35 cellular contexts compared by ENCODE assay signal in the genomic region with DNA sequence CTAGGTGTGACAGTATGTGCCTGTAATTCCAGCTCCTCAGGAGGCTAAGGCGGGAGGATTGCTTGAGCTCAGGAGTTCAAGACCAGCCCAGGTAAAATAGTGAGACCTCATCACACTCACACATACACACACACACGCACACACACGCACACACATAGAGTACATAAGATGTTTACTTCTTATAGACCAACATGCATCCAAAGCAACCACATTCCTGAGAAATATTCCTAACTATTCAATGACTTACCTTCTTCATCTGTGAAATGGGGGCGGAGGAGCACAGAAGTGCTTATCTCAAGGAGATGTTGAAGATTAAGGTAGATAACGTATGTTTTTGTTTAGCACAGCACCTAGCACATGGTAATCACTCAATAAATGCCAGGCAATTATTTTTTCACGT. TPM values are rescaled to one million over a fixed set of nuclear protein-coding genes. Genes with fewer than 3 reads are reported as not detected.
DNase-seq lines count a peak whose midpoint lies in the region; ATAC-seq and TF ChIP-seq lines count a peak whose summit lies in the region.
"Had no signal": no experiment of that assay in that cellular context is flagged by ENCODE, and none has a peak within 500 bp of the region (broad histone marks: within the 10 kb centered on the region; RNA-seq: fewer than 3 reads in every experiment).

No MANE protein-coding gene starts in this region.

- no peaks in the 10 kb centered on the region for H3K79me1 ChIP-seq in trophoblast cell (ENCODE audit: low read length)

- DNase-seq in endothelial cell (ENCODE audit: low spot score) (no peak), trophoblast cell (peak; percentile 68 to 91), type B pancreatic cell (ENCODE audit: extremely low spot score, unreplicated experiment) (no peak), adrenal gland (no peak)
- DNase-seq in activated CD4-positive, alpha-beta T cell treated with anti-CD3 and anti-CD28 coated beads, Interleukin-2, amount 50 U/mL, for 1 hour = no peak
- DNase-seq: 8988T; ACHN; AML-193; BE2C; C1 segment of cervical spinal cord; Caco-2; Calu3; CD4-positive, alpha-beta memory T cell; CD4-positive, alpha-beta T cell; CD4-positive, CD25-positive, alpha-beta regulatory T cell; CD8-positive, alpha-beta memory T cell; CD8-positive, alpha-beta T cell; COR-L47; DMS 273 treated with DMSO at 0.1 percent for 48 hours; DMS153; DMS53; DMS79; DMS79 treated with DMSO at 0.1 percent for 48 hours; DND-41; EL had no signal

- H3K36me3 ChIP-seq in Loucy (ENCODE audit: insufficient read depth, low read length) = peaks cover 22% of the 10 kb centered on the region; the same call in 1 of the 2 replicates
- peaks cover 5 to 8% of the 10 kb centered on the region in 2 experiments for H3K36me3 ChIP-seq in trophoblast cell (ENCODE audit: control insufficient read depth in 1 of 2, insufficient read depth in 2 of 2, low read length in 2 of 2)
- peaks cover 0 to 13% of the 10 kb centered on the region in 2 donors for H3K36me3 ChIP-seq in adrenal gland (replicated peaks in 1 of 2)

- H3K27me3 ChIP-seq in Loucy (ENCODE audit: insufficient read depth, low read length, poor library complexity, severe bottlenecking) (no peaks in the 10 kb centered on the region), trophoblast cell (ENCODE audit: insufficient read depth, low read length) (no peaks in the 10 kb centered on the region), adrenal gland (no peaks in the 10 kb centered on the region)
- H3K27me3 ChIP-seq: BE2C; BLaER1; BLaER1 treated with 17β-estradiol and CSF1 and Interleukin-3, amounts not matched to agents 10 nM and 100 nM had no signal

- peak overlapping the region; percentile 73 for H3K4me2 ChIP-seq in Loucy (ENCODE audit: low read depth, low read length, poor library complexity, severe bottlenecking)
- H3K4me2 ChIP-seq in trophoblast cell (ENCODE audit: low read length) = no peak overlapping the region
- H3K4me2 ChIP-seq: A549, BLaER1 had no signal

- no peak overlapping the region for H2AK5ac ChIP-seq in trophoblast cell (ENCODE audit: low read length)

- H3K14ac ChIP-seq in trophoblast cell (ENCODE audit: low read length) = no peak overlapping the region

- H3K9me3 ChIP-seq in Loucy (ENCODE audit: insufficient read depth, low read depth, low read length) (no peaks in the 10 kb centered on the region), trophoblast cell (ENCODE audit: insufficient read depth, low read depth, low read length) (no peaks in the 10 kb centered on the region), adrenal gland (replicated peaks in 1 of 3) (no peaks in the 10 kb centered on the region)
- H3K9me3 ChIP-seq: A549; BE2C; BLaER1; BLaER1 treated with 17β-estradiol and CSF1 and Interleukin-3, amounts not matched to agents 10 nM and 100 nM; Caco-2 had no signal

- no peaks in the 10 kb centered on the region for H3K9me3 Mint-ChIP-seq in endothelial cell (ENCODE audit: unreplicated experiment)
- H3K9me3 Mint-ChIP-seq in type B pancreatic cell = no peaks in the 10 kb centered on the region
- H3K9me3 Mint-ChIP-seq: CD14-positive monocyte; CD4-positive, alpha-beta memory T cell; CD4-positive, alpha-beta T cell; CD4-positive, CD25-positive, alpha-beta regulatory T cell; CD8-positive, alpha-beta memory T cell; CD8-positive, alpha-beta T cell had no signal

- no peak overlapping the region for H4K12ac ChIP-seq in trophoblast cell (ENCODE audit: low read depth, low read length)

- H3K9ac ChIP-seq in Loucy (ENCODE audit: low read depth, low read length, poor library complexity, severe bottlenecking) (no peak overlapping the region), trophoblast cell (ENCODE audit: low read length) (no peak overlapping the region)
- H3K9ac ChIP-seq: BLaER1; BLaER1 treated with 17β-estradiol and CSF1 and Interleukin-3, amounts not matched to agents 10 nM and 100 nM had no signal

- H3F3A ChIP-seq in Loucy (ENCODE audit: low read depth) = no peaks in the 10 kb centered on the region

- no peaks in the 10 kb centered on the region for H3K27me3 Mint-ChIP-seq in endothelial cell (ENCODE audit: unreplicated experiment)
- H3K27me3 Mint-ChIP-seq in type B pancreatic cell = no peaks in the 10 kb centered on the region
- H3K27me3 Mint-ChIP-seq: B cell; CD4-positive, alpha-beta memory T cell; CD4-positive, alpha-beta T cell; CD4-positive, CD25-positive, alpha-beta regulatory T cell; CD8-positive, alpha-beta memory T cell had no signal

- H4K8ac ChIP-seq in trophoblast cell (ENCODE audit: low read depth, low read length) = no peak overlapping the region

- TF ChIP-seq CTCF in Loucy (conservative IDR thresholded peaks at IDR 0.05; ENCODE audit: low read length) = no peak
- no peak for TF ChIP-seq CTCF in endothelial cell (IDR thresholded peaks at IDR 0.05; ENCODE audit: unreplicated experiment)
- TF ChIP-seq CTCF in type B pancreatic cell (conservative IDR thresholded peaks at IDR 0.05) = no peak
- no peak for TF ChIP-seq CTCF in adrenal gland (IDR thresholded peaks at IDR 0.05)

- no CpG with 5 or more reads among the region's 6 CpGs for WGBS in trophoblast cell (ENCODE audit: extremely low coverage, insufficient coverage, insufficient read length)
- WGBS in adrenal gland, 4 donors = 90 to 93% (median 92%) methylated on average over 6 of the region's 6 CpGs

- H3K9me2 ChIP-seq in Loucy (replicated peaks; ENCODE audit: low read depth, low read length) = no peaks in the 10 kb centered on the region

- peaks cover 28% of the 10 kb centered on the region for H4K20me1 ChIP-seq in Loucy (ENCODE audit: insufficient read depth, low read length, poor library complexity, severe bottlenecking)

- no peak overlapping the region for H4K91ac ChIP-seq in trophoblast cell (ENCODE audit: low read depth, low read length)

- H3K4me3 ChIP-seq in Loucy (ENCODE audit: low read length, poor library complexity, severe bottlenecking) (no peak overlapping the region), trophoblast cell (ENCODE audit: low read depth, low read length) (no peak overlapping the region), adrenal gland (no peak overlapping the region)
- H3K4me3 ChIP-seq: A549; BLaER1; BLaER1 treated with 17β-estradiol and CSF1 and Interleukin-3, amounts not matched to agents 10 nM and 100 nM had no signal

- H3K4me1 ChIP-seq in Loucy (ENCODE audit: insufficient read depth, low read length, poor library complexity, severe bottlenecking) (peaks cover 27% of the 10 kb centered on the region), trophoblast cell (ENCODE audit: control insufficient read depth in 1 of 2, insufficient read depth in 2 of 2, low read length in 2 of 2) (no peaks in the 10 kb centered on the region), adrenal gland (replicated peaks in 1 of 2) (peaks cover 6 to 29% of the 10 kb centered on the region in 2 donors)
- H3K4me1 ChIP-seq: BE2C, Caco-2 had no signal

- no peak overlapping the region for H3K18ac ChIP-seq in trophoblast cell (ENCODE audit: low read length)

- H3K27ac ChIP-seq in trophoblast cell (ENCODE audit: low read depth, low read length) (no peak overlapping the region), adrenal gland (no peak overlapping the region)
- H3K27ac ChIP-seq: 22Rv1; A549; BLaER1; BLaER1 treated with 17β-estradiol and CSF1 and Interleukin-3, amounts not matched to agents 10 nM and 100 nM; C4-2B had no signal

- H3K4me1 Mint-ChIP-seq in endothelial cell (ENCODE audit: unreplicated experiment) (peaks cover 10% of the 10 kb centered on the region), type B pancreatic cell (ENCODE audit: unreplicated experiment) (peaks cover 13% of the 10 kb centered on the region)

- H2BK12ac ChIP-seq in trophoblast cell (ENCODE audit: low read length) = no peak overlapping the region

- intact Hi-C loops in adrenal gland (cut with DNase I) = no loop called here

- H3K36me3 Mint-ChIP-seq in endothelial cell (ENCODE audit: low read depth, unreplicated experiment) (peaks cover 4% of the 10 kb centered on the region), type B pancreatic cell (peaks cover 24% of the 10 kb centered on the region)

- no peak overlapping the region for H2BK5ac ChIP-seq in trophoblast cell (ENCODE audit: low read depth, low read length, poor library complexity)

- H2AFZ ChIP-seq in Loucy (ENCODE audit: low read length) = no peak overlapping the region
- H2AFZ ChIP-seq in trophoblast cell (ENCODE audit: insufficient read depth, low read length, poor library complexity) = no peak overlapping the region

- H3K79me2 ChIP-seq in Loucy (ENCODE audit: insufficient read depth, low read length) (peaks cover 52% of the 10 kb centered on the region), trophoblast cell (ENCODE audit: control insufficient read depth, insufficient read depth, low read length, poor library complexity) (no peaks in the 10 kb centered on the region)

- no peak overlapping the region for H3K23ac ChIP-seq in trophoblast cell (ENCODE audit: low read length)

- no peak overlapping the region for H2BK120ac ChIP-seq in trophoblast cell (ENCODE audit: insufficient read depth, low read length, poor library complexity)

- no peak overlapping the region for H3K4me3 Mint-ChIP-seq in endothelial cell (ENCODE audit: unreplicated experiment)
- H3K4me3 Mint-ChIP-seq in type B pancreatic cell = no peak overlapping the region
- H3K4me3 Mint-ChIP-seq: B cell; CD14-positive monocyte; CD4-positive, alpha-beta T cell; CD4-positive, CD25-positive, alpha-beta regulatory T cell; CD8-positive, alpha-beta memory T cell; CD8-positive, alpha-beta T cell had no signal

- H3K4ac ChIP-seq in trophoblast cell (ENCODE audit: low read depth, low read length) = no peak overlapping the region

- no peak for TF ChIP-seq POLR2A in adrenal gland (IDR thresholded peaks at IDR 0.05)

- ATAC-seq in HG02571 (IDR thresholded peaks at IDR 0.05; ENCODE audit: unreplicated experiment) = no peak
- ATAC-seq in HG03565 (IDR thresholded peaks at IDR 0.05; ENCODE audit: unreplicated experiment) = no peak
- ATAC-seq: A549; CD8-positive, alpha-beta T cell had no signal

- peak overlapping the region; percentile 7 for H3K27ac Mint-ChIP-seq in endothelial cell (ENCODE audit: unreplicated experiment)
- H3K27ac Mint-ChIP-seq in type B pancreatic cell = peak overlapping the region; percentile 7
- H3K27ac Mint-ChIP-seq: B cell; CD14-positive monocyte; CD4-positive, alpha-beta T cell; CD8-positive, alpha-beta memory T cell; CD8-positive, alpha-beta T cell had no signal

RNA-seq across cellular contexts. Expression of a gene that starts 6.4 kb away (rescaled TPM):
- total RNA-seq in endothelial cell (ENCODE audit: unreplicated experiment) = 96.5 TPM
- polyA plus RNA-seq in trophoblast cell (2013) = 126 and 127 TPM in 2 replicates
- total RNA-seq in type B pancreatic cell (ENCODE audit: low replicate concordance) = 109 and 114 TPM in 2 replicates
- 100 to 1,000 TPM in 7 of 8 donors, 10 to 100 TPM in 1; 84.0 to 190 (median 118) TPM for total RNA-seq in adrenal gland
- polyA plus RNA-seq in adrenal gland = 100 to 1,000 TPM in 2 of 3 donors, 10 to 100 TPM in 1; 96.8 to 297 (median 177) TPM

Comparison
In these comparisons a context has a peak if more than half of its experiments do, and no peak if none do; other contexts are left out.
1. DNase-seq: peak in trophoblast cell (2 of 2); none in endothelial cell (single experiment), type B pancreatic cell (single experiment), activated CD4-positive, alpha-beta T cell treated with anti-CD3 and anti-CD28 coated beads, Interleukin-2, amount 50 U/mL, for 1 hour (single experiment) and adrenal gland (0 of 7).